ENCODE assay signal across 20 cellular contexts in the genomic region with DNA sequence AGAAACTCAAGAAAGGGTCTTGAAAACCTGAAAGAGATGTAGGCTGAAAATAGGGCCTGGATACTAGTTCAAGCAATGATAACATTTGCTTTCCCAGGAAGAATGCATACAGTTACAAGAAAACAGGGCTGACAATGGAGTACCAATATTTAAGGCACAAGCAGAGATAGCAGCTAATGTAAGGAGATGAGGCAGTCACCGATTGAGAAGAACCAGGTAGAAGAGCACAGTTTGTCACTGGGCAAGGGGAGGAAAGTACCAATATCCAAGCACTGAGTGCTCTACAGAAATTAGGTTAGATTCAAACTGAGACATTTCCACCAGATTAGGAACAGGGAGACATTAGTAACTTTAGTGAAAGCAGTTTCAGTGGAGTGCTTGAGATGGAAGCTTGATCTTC.
"Had no signal": no experiment of that assay in that cellular context is flagged by ENCODE, and none has a peak within 500 bp of the region (broad histone marks: within the 10 kb centered on the region; RNA-seq: fewer than 3 reads in every experiment).

No MANE protein-coding gene starts in this region.

- DNase-seq: effector memory CD4-positive, alpha-beta T cell; gastrocnemius medialis; heart right ventricle; hypothalamus; kidney glomerular epithelial cell; mammary epithelial cell; right lobe of liver; spleen; stimulated activated CD4-positive, alpha-beta T cell treated with anti-CD3 and anti-CD28 coated beads, Interleukin-2, amount 100 ng/mL, for 24 hours; stimulated activated CD4-positive, alpha-beta T cell treated with anti-CD3 and anti-CD28 coated beads, Interleukin-4, amount 100 ng/mL, for 4 hours; stimulated activated naive CD4-positive, alpha-beta T cell; stomach; substantia nigra; transverse colon had no signal

- H3K4me3 ChIP-seq: gastrocnemius medialis, heart right ventricle, prostate gland, right lobe of liver, spleen, stomach, thoracic aorta, transverse colon had no signal

- ATAC-seq: esophagus mucosa, gastrocnemius medialis, heart right ventricle, right lobe of liver had no signal

- H3K36me3 ChIP-seq: gastrocnemius medialis, heart right ventricle, prostate gland, right lobe of liver, spleen, stomach, thoracic aorta, transverse colon had no signal

- H3K4me1 ChIP-seq: parathyroid adenoma, prostate gland, right lobe of liver had no signal

- H3K9me3 Mint-ChIP-seq: mesothelial cell of epicardium, nephron had no signal

- H3K4me3 Mint-ChIP-seq: mesothelial cell of epicardium, nephron had no signal

- H3K36me3 Mint-ChIP-seq: mesothelial cell of epicardium had no signal

- H3K27ac Mint-ChIP-seq: mesothelial cell of epicardium, nephron had no signal

- H3K27me3 ChIP-seq: gastrocnemius medialis, heart right ventricle, right lobe of liver, spleen, stomach, transverse colon had no signal

- H3K27ac ChIP-seq: gastrocnemius medialis, heart right ventricle, parathyroid adenoma, prostate gland, right lobe of liver, spleen, stomach, thoracic aorta had no signal

- H3K9me3 ChIP-seq: gastrocnemius medialis, heart right ventricle, prostate gland, right lobe of liver, spleen, stomach, thoracic aorta, transverse colon had no signal

- H3K4me1 Mint-ChIP-seq: mesothelial cell of epicardium had no signal
